Comparison of ENCODE assay signal across 19 cellular contexts in the genomic region with DNA sequence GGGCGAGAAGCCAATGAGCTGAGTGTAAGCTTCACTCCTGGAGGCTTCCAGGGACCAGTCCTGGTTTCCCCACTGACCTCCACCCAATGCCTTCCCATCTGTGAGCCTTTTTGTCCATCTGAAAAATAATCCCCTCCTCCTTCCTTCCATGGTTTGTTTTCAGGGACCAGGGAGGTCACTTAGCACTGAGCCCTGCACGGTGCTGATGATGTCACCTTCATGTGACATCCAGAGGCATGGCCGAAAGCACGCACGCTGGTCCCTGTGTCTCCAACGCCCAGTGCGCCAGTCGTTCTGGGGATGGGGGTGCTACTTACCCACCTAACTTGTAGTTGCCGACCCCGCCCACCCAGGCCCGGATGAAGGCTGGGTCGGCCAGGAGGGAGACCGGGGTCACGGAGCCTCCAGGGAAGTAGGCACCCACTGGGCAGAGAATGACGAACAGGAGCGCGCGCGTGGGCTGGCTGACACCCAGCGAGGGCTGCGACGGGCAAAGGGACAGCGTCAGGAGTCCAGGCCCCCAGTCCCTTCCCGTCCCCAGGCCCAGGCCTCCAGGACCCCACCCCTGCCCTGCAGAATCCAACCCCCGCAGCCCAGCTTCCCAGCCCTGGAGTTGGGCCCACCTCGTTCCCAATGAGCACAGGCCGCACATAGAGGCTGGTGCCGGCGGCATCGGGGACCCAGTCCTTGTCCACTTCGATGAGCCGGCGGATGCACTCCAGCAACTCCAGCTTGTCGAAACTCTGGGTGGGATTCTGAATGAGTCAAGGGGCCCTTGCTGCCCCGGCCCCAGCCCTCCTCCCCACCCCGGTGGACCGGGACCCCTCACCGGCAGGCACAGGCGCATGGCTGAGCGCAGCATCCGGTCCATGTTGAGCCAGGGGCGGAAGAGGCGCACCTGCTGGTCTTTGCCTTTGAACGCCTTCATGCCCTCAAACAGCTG. TPM values are rescaled to one million over a fixed set of nuclear protein-coding genes. Genes with fewer than 3 reads are reported as not detected.
DNase-seq lines count a peak whose midpoint lies in the region; ATAC-seq and TF ChIP-seq lines count a peak whose summit lies in the region.
"Had no signal": no experiment of that assay in that cellular context is flagged by ENCODE, and none has a peak within 500 bp of the region (broad histone marks: within the 10 kb centered on the region; RNA-seq: fewer than 3 reads in every experiment).

No MANE protein-coding gene starts in this region.

- H3K27ac Mint-ChIP-seq in dendritic cell treated with granulocyte-macrophage colony-stimulating factor and Interleukin-4, amounts not matched to agents 40 ng/mL and 50 ng/mL, for 4 days: peak overlapping the region; percentile 25

- no peak overlapping the region for H3K23ac ChIP-seq in neuronal stem cell (ENCODE audit: low read depth, low read length, poor library complexity)

- H4K8ac ChIP-seq in neuronal stem cell (ENCODE audit: low read depth, low read length): no peak overlapping the region

- ATAC-seq in RWPE2 (ENCODE audit: low read depth) (no peak), GM19351 (IDR thresholded peaks at IDR 0.05; ENCODE audit: unreplicated experiment) (no peak)
- ATAC-seq: foreskin keratinocyte, left lung, right cardiac atrium had no signal

- peak overlapping the region; percentile 57 for H2BK15ac ChIP-seq in neuronal stem cell (ENCODE audit: low read length)

- peaks cover 30% of the 10 kb centered on the region for H3K36me3 Mint-ChIP-seq in dendritic cell treated with granulocyte-macrophage colony-stimulating factor and Interleukin-4, amounts not matched to agents 40 ng/mL and 50 ng/mL, for 4 days (ENCODE audit: low read depth)

- H3K9me3 ChIP-seq in RWPE2 (ENCODE audit: severe bottlenecking): no peaks in the 10 kb centered on the region
- no peaks in the 10 kb centered on the region for H3K9me3 ChIP-seq in neuronal stem cell (replicated peaks in 1 of 2; ENCODE audit: control insufficient read depth in 2 of 2, insufficient read depth in 1 of 2, low read depth in 1 of 2, low read length in 2 of 2)
- H3K9me3 ChIP-seq: left lung had no signal

- no peaks in the 10 kb centered on the region for H3K79me1 ChIP-seq in neuronal stem cell (ENCODE audit: low read depth, low read length)

- H3K9ac ChIP-seq in neuronal stem cell (ENCODE audit: low read depth, low read length, poor library complexity): no peak overlapping the region
- H3K9ac ChIP-seq: GM23248 had no signal

- H2BK120ac ChIP-seq in neuronal stem cell (ENCODE audit: low read depth, low read length): no peak overlapping the region

- no peak overlapping the region for H3K4me3 Mint-ChIP-seq in dendritic cell treated with granulocyte-macrophage colony-stimulating factor and Interleukin-4, amounts not matched to agents 40 ng/mL and 50 ng/mL, for 4 days
- H3K4me3 Mint-ChIP-seq: CD8-positive, alpha-beta memory T cell had no signal

- no peaks in the 10 kb centered on the region for H3K36me3 ChIP-seq in RWPE2 (ENCODE audit: low read depth)
- H3K36me3 ChIP-seq in neuronal stem cell (replicated peaks in 1 of 2; ENCODE audit: control insufficient read depth in 2 of 2, insufficient read depth in 2 of 2, low read length in 2 of 2): peaks cover 0 to 3% of the 10 kb centered on the region in 2 donors

- peak overlapping the region; percentile 6 for H3K14ac ChIP-seq in neuronal stem cell (ENCODE audit: low read length)

- intact Hi-C loops in dendritic cell treated with granulocyte-macrophage colony-stimulating factor and Interleukin-4, amounts not matched to agents 40 ng/mL and 50 ng/mL, for 4 days (cut with micrococcal nuclease): no loop called here

- peak overlapping the region; percentile 51 for H3K27ac ChIP-seq in RWPE2 (ENCODE audit: poor library complexity, severe bottlenecking)
- H3K27ac ChIP-seq in neuronal stem cell (replicated peaks; ENCODE audit: low read length): peak overlapping the region; percentile 41
- H3K27ac ChIP-seq: foreskin keratinocyte, GM23248, left lung had no signal

- DNase-seq in GM20000 (ENCODE audit: low spot score): peak; percentile 18
- no peak for DNase-seq in RWPE2 (ENCODE audit: low spot score)
- no peak for DNase-seq in neuronal stem cell (ENCODE audit: low spot score)
- DNase-seq in UCSD-AML1 (lab: John Stamatoyannopoulos, UW; ENCODE audit: unreplicated experiment): no peak
- no peak for DNase-seq in NCI-H2196 (lab: John Stamatoyannopoulos, UW; ENCODE audit: unreplicated experiment)
- no peak for DNase-seq in NCI-H2029 (lab: John Stamatoyannopoulos, UW)
- DNase-seq: activated CD4-positive, alpha-beta T cell treated with anti-CD3 and anti-CD28 coated beads for 48 hours; activated effector memory CD4-positive, alpha-beta T cell treated with Interleukin-2 at 50 U/mL for 16 hours; CD8-positive, alpha-beta memory T cell; GM23248; NCI-H2227 treated with DMSO at 0.1 percent for 48 hours; occipital lobe; stimulated activated naive CD4-positive, alpha-beta T cell treated with Interleukin-2 at 50 U/mL for 16 hours; trophoblast cell had no signal

- no peak overlapping the region for H2AFZ ChIP-seq in neuronal stem cell (ENCODE audit: low read length)
- H2AFZ ChIP-seq: GM23248 had no signal

- H2AK5ac ChIP-seq in neuronal stem cell (ENCODE audit: low read depth, low read length): peak overlapping the region; percentile 69

- H3K4me1 ChIP-seq in RWPE2 (ENCODE audit: insufficient read depth, poor library complexity, severe bottlenecking) (peaks cover 8% of the 10 kb centered on the region), neuronal stem cell (ENCODE audit: control insufficient read depth in 2 of 2, insufficient read depth in 1 of 2, low read depth in 1 of 2, low read length in 2 of 2) (peaks cover 3 to 8% of the 10 kb centered on the region in 2 donors)

- no peak overlapping the region for H3K4ac ChIP-seq in neuronal stem cell (ENCODE audit: low read length)

- no peaks in the 10 kb centered on the region for H3K27me3 ChIP-seq in RWPE2 (ENCODE audit: insufficient read depth, poor library complexity, severe bottlenecking)
- H3K27me3 ChIP-seq in neuronal stem cell (ENCODE audit: control insufficient read depth in 3 of 3, insufficient read depth in 3 of 3, low read depth in 1 of 3, low read length in 3 of 3): no peaks in the 10 kb centered on the region
- H3K27me3 ChIP-seq: foreskin keratinocyte, left lung had no signal

- H3K4me1 Mint-ChIP-seq in dendritic cell treated with granulocyte-macrophage colony-stimulating factor and Interleukin-4, amounts not matched to agents 40 ng/mL and 50 ng/mL, for 4 days (ENCODE audit: low read depth): peaks cover 10% of the 10 kb centered on the region

- no peak for TF ChIP-seq CTCF in GM20000 (IDR thresholded peaks at IDR 0.05; ENCODE audit: extremely low read depth, missing control alignments)
- no peak for TF ChIP-seq CTCF in RWPE2 (IDR thresholded peaks at IDR 0.05; ENCODE audit: poor library complexity, severe bottlenecking)

- H3K4me3 ChIP-seq in RWPE2 (ENCODE audit: severe bottlenecking) (no peak overlapping the region), neuronal stem cell (ENCODE audit: low read length in 2 of 2) (no peak overlapping the region)
- H3K4me3 ChIP-seq: GM23248, left lung had no signal

- no peaks in the 10 kb centered on the region for H3K9me3 Mint-ChIP-seq in dendritic cell treated with granulocyte-macrophage colony-stimulating factor and Interleukin-4, amounts not matched to agents 40 ng/mL and 50 ng/mL, for 4 days
- H3K9me3 Mint-ChIP-seq: CD8-positive, alpha-beta memory T cell had no signal

- WGBS in neuronal stem cell (ENCODE audit: extremely low coverage in 2 of 2, insufficient read length in 2 of 2, insufficient replicate concordance in 1 of 2), 2 donors: no CpG with 5 or more reads among the region's 44 CpGs

- peak overlapping the region; percentile 14 for H2BK5ac ChIP-seq in neuronal stem cell (ENCODE audit: low read length)

- no peaks in the 10 kb centered on the region for H3K27me3 Mint-ChIP-seq in dendritic cell treated with granulocyte-macrophage colony-stimulating factor and Interleukin-4, amounts not matched to agents 40 ng/mL and 50 ng/mL, for 4 days
- H3K27me3 Mint-ChIP-seq: CD8-positive, alpha-beta memory T cell had no signal

- H3K4me2 ChIP-seq in neuronal stem cell (ENCODE audit: insufficient read depth, low read length, poor library complexity, severe bottlenecking): no peak overlapping the region

- no peak overlapping the region for H4K91ac ChIP-seq in neuronal stem cell (ENCODE audit: low read depth, low read length, poor library complexity)

- H3K18ac ChIP-seq in neuronal stem cell (ENCODE audit: low read length): peak overlapping the region; percentile 1

- peak overlapping the region; percentile 49 for H2BK12ac ChIP-seq in neuronal stem cell (ENCODE audit: low read length)

RNA-seq across cellular contexts. Expression of a gene that starts 11.2 kb away (rescaled TPM):
- polyA plus RNA-seq in neuronal stem cell (2013, experiment 1 of 2): 49.0 TPM
- polyA plus RNA-seq in neuronal stem cell (2013, experiment 2 of 2): 48.6 TPM

RNA-seq across cellular contexts. Expression of a gene that starts 36.7 kb away (rescaled TPM):
- polyA plus RNA-seq in neuronal stem cell (2013, experiment 1 of 2): 24.4 TPM
- 24.3 TPM for polyA plus RNA-seq in neuronal stem cell (2013, experiment 2 of 2)

RNA-seq across cellular contexts. Expression of a gene that starts 44.3 kb away (rescaled TPM):
- not detected for polyA plus RNA-seq in neuronal stem cell (2013, experiment 1 of 2)
- not detected for polyA plus RNA-seq in neuronal stem cell (2013, experiment 2 of 2)
- polyA plus RNA-seq: CD8-positive, alpha-beta memory T cell; foreskin keratinocyte; GM23248; right cardiac atrium had no signal

RNA-seq across cellular contexts. Expression of a gene that starts 47.2 kb away (rescaled TPM):
- 0.99 TPM for polyA plus RNA-seq in neuronal stem cell (2013, experiment 1 of 2)
- 1.0 TPM for polyA plus RNA-seq in neuronal stem cell (2013, experiment 2 of 2)
- polyA plus RNA-seq: CD8-positive, alpha-beta memory T cell; GM23248 had no signal

RNA-seq across cellular contexts. Expression of a gene that starts 52.9 kb away (rescaled TPM):
- 0.01 TPM for polyA plus RNA-seq in neuronal stem cell (2013, experiment 1 of 2)
- 0.03 TPM for polyA plus RNA-seq in neuronal stem cell (2013, experiment 2 of 2)
- polyA plus RNA-seq: CD8-positive, alpha-beta memory T cell; GM23248 had no signal
